ENCODE assay signal across 27 cellular contexts in genomic region chr7:23093546-23093945, GRCh38. TPM values are rescaled to one million over a fixed set of nuclear protein-coding genes. Genes with fewer than 3 reads are reported as not detected.
DNase-seq lines count a peak whose midpoint lies in the region; ATAC-seq and TF ChIP-seq lines count a peak whose summit lies in the region.
"Had no signal": no experiment of that assay in that cellular context is flagged by ENCODE, and none has a peak within 500 bp of the region (broad histone marks: within the 10 kb centered on the region; RNA-seq: fewer than 3 reads in every experiment).

No MANE protein-coding gene starts in this region.

- peaks cover 2% of the 10 kb centered on the region; the same call in 1 of the 2 replicates for H3K27me3 Mint-ChIP-seq in HFFc6 (ENCODE audit: insufficient read depth)

- TF ChIP-seq CTCF in AG04449 (IDR thresholded peaks at IDR 0.05; ENCODE audit: insufficient read depth, low read length, missing control alignments) (no peak), HFFc6 (IDR thresholded peaks at IDR 0.05) (peak; percentile 26; the same call in 1 of the 2 replicates)

- H3K36me3 Mint-ChIP-seq in HFFc6 (ENCODE audit: low read depth): peaks cover 15% of the 10 kb centered on the region
- H3K36me3 Mint-ChIP-seq: CD14-positive monocyte had no signal

- DNase-seq in AG04449 (ENCODE audit: low read depth, low spot score) (peak; percentile 45), HFFc6 (peak; percentile 87), SW 1271 (lab: John Stamatoyannopoulos, UW) (peak; percentile 10 to 65), fibroblast of gingiva (ENCODE audit: low read depth) (peak; percentile 29), GOT3 (lab: John Stamatoyannopoulos, UW) (no peak), Ammon's horn (ENCODE audit: low spot score) (no peak)
- DNase-seq: activated CD4-positive, alpha-beta T cell treated with anti-CD3 and anti-CD28 coated beads, Interleukin-2, amount 50 U/mL, for 1 hour; activated naive CD8-positive, alpha-beta T cell treated with anti-CD3 and anti-CD28 coated beads, Interleukin-2, amount 50 U/mL, for 24 hours; esophagus squamous epithelium; H9; head of caudate nucleus; MV-4-11; NCI-H187; NCI-H2227 treated with DMSO at 0.1 percent for 48 hours; NCI-H82; PC-9; stimulated activated CD4-positive, alpha-beta T cell treated with anti-CD3 and anti-CD28 coated beads, Interleukin-2, amount 100 ng/mL, for 24 hours; stimulated activated naive CD4-positive, alpha-beta T cell; T-helper 17 cell had no signal

- peaks cover 20% of the 10 kb centered on the region for H3K4me1 Mint-ChIP-seq in HFFc6 (ENCODE audit: low read depth)
- H3K4me1 Mint-ChIP-seq: activated naive CD8-positive, alpha-beta T cell treated with anti-CD3 and anti-CD28 coated beads, Interleukin-2, amount 50 U/mL, for 24 hours; CD14-positive monocyte; H9; neural crest cell; T-helper 17 cell had no signal

- ATAC-seq in HG02678 (IDR thresholded peaks at IDR 0.05; ENCODE audit: unreplicated experiment) (no peak), GM19035 (IDR thresholded peaks at IDR 0.05; ENCODE audit: unreplicated experiment) (no peak)
- ATAC-seq: A549; activated naive CD8-positive, alpha-beta T cell treated with anti-CD3 and anti-CD28 coated beads, Interleukin-2, amount 50 U/mL, for 24 hours; left lobe of liver; T-helper 17 cell had no signal

- H3K4me3 ChIP-seq in AG04449 (ENCODE audit: low read depth, low read length): no peak overlapping the region
- H3K4me3 ChIP-seq: A549, esophagus squamous epithelium, PC-9, thoracic aorta had no signal

- peaks cover 28% of the 10 kb centered on the region for H3K9me3 Mint-ChIP-seq in HFFc6

- peak overlapping the region; percentile 40; the same call in 1 of the 2 replicates for H3K27ac Mint-ChIP-seq in HFFc6
- H3K27ac Mint-ChIP-seq: activated naive CD8-positive, alpha-beta T cell treated with anti-CD3 and anti-CD28 coated beads, Interleukin-2, amount 50 U/mL, for 24 hours; CD14-positive monocyte; H9; progenitor cell of endocrine pancreas; T-helper 17 cell had no signal

- H3K4me3 Mint-ChIP-seq in HFFc6: peak overlapping the region; percentile 25; the same call in 1 of the 2 replicates
- H3K4me3 Mint-ChIP-seq: activated naive CD8-positive, alpha-beta T cell treated with anti-CD3 and anti-CD28 coated beads, Interleukin-2, amount 50 U/mL, for 24 hours; CD14-positive monocyte; H9; neural crest cell; T-helper 17 cell had no signal

- CTCF ChIA-PET in AG04449 (lab: Yijun Ruan, JAX): no interaction called here

- POLR2A ChIA-PET in AG04449 (lab: Yijun Ruan, JAX): no interaction called here

RNA-seq across cellular contexts. Expression of gene KLHL7, which starts 12.0 kb away (rescaled TPM):
- 10 to 100 TPM; 23.1 to 31.2 (median 29.5) TPM for total RNA-seq in HFFc6 (2021; fragmentation: NEBNext Ultra II Directional; extraction: Animal tissue kit (Norgen Biotek cat#: 25700))

Comparison
In these comparisons a context has a peak if more than half of its experiments do, and no peak if none do; other contexts are left out.
1. DNase-seq: peak in AG04449 (single experiment), HFFc6 (single experiment), SW 1271 (2 of 2) and fibroblast of gingiva (single experiment); none in GOT3 (single experiment) and Ammon's horn (single experiment).